In the genomic region with DNA sequence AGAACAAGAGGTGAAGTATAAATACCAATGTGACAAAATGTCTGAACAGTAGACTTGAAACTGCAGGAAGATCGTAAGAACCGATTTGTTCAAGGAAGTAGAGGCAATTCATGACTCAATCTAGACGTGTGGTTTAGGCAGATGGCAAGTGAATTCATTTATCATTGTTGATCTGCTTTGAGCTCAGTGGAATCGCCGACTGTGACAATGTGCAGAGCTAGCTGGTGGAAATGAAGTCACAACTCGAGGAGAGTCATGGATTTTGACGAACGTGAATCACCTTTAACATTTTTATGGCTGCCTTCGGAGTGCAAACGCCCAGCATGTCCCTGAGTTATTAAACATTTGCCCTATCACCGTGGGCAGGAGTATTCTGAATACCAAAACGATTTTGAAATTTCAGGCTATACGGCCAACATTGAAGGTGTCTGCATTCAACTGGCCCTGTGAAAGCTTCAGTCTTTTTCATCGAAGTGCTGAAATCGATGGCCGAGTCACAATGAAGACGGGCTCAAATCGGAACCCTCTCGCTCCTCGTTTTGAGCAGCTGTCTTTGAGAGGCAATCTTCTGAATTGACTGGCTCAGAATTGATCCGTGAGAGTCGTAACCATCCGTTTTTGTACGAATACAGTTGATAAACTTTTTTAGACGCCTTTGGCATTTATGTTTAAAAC, we compare ENCODE assay signal across 8 cellular contexts. TPM values are rescaled to one million over a fixed set of nuclear protein-coding genes. Genes with fewer than 3 reads are reported as not detected.
DNase-seq lines count a peak whose midpoint lies in the region; ATAC-seq and TF ChIP-seq lines count a peak whose summit lies in the region.

No MANE protein-coding gene starts in this region.

- H3K27ac Mint-ChIP-seq in HFFc6 = peak overlapping the region; percentile 95
- H3K27ac Mint-ChIP-seq in natural killer cell treated with Interleukin-12 subunit alpha and Interleukin-12 subunit beta and Interleukin-15 and Interleukin-18, amount 100 ng/mL, for 72 hours = peak overlapping the region; percentile 96 to 99

- peak; percentile 79 for DNase-seq in ELR (ENCODE audit: low read depth)
- peak; percentile 65 for DNase-seq in HFFc6
- DNase-seq in NCI-H526 (lab: John Stamatoyannopoulos, UW) = peak; percentile 47 to 49
- peak; percentile 51 for DNase-seq in activated CD8-positive, alpha-beta memory T cell treated with anti-CD3 and anti-CD28 coated beads, Interleukin-2, amount 50 U/mL, for 4 hours
- DNase-seq in epithelial cell of proximal tubule (ENCODE audit: low read depth) = no peak
- peak; percentile 69 for DNase-seq in natural killer cell treated with Interleukin-12 subunit alpha and Interleukin-12 subunit beta and Interleukin-15 and Interleukin-18, amount 100 ng/mL, for 72 hours (ENCODE audit: low spot score)
- no peak for DNase-seq in NCI-H446 (lab: John Stamatoyannopoulos, UW)

- H3K27me3 Mint-ChIP-seq in HFFc6 (ENCODE audit: insufficient read depth) = no peaks in the 10 kb centered on the region
- H3K27me3 Mint-ChIP-seq in natural killer cell treated with Interleukin-12 subunit alpha and Interleukin-12 subunit beta and Interleukin-15 and Interleukin-18, amount 100 ng/mL, for 72 hours = peaks cover 0 to 5% of the 10 kb centered on the region in 2 donors

- peaks cover 19% of the 10 kb centered on the region for H3K4me1 Mint-ChIP-seq in HFFc6 (ENCODE audit: low read depth)
- H3K4me1 Mint-ChIP-seq in natural killer cell treated with Interleukin-12 subunit alpha and Interleukin-12 subunit beta and Interleukin-15 and Interleukin-18, amount 100 ng/mL, for 72 hours (ENCODE audit: low read depth in 2 of 2) = peaks cover 14 to 22% of the 10 kb centered on the region in 2 donors

- TF ChIP-seq CTCF in HFFc6 (IDR thresholded peaks at IDR 0.05) = no peak
- no peak for TF ChIP-seq CTCF in epithelial cell of proximal tubule (conservative IDR thresholded peaks at IDR 0.05; ENCODE audit: low read depth, low read length)

- H3K9me3 Mint-ChIP-seq in HFFc6 = no peaks in the 10 kb centered on the region
- no peaks in the 10 kb centered on the region for H3K9me3 Mint-ChIP-seq in natural killer cell treated with Interleukin-12 subunit alpha and Interleukin-12 subunit beta and Interleukin-15 and Interleukin-18, amount 100 ng/mL, for 72 hours

- H3K36me3 ChIP-seq in urinary bladder (ENCODE audit: insufficient read depth) = no peaks in the 10 kb centered on the region

- H3K4me3 ChIP-seq in epithelial cell of proximal tubule (ENCODE audit: low read depth, low read length) = peak overlapping the region; percentile 86
- peak overlapping the region; percentile 8 for H3K4me3 ChIP-seq in urinary bladder (ENCODE audit: low read depth, low read length)

- peaks cover 13% of the 10 kb centered on the region for H3K36me3 Mint-ChIP-seq in HFFc6 (ENCODE audit: low read depth)
- H3K36me3 Mint-ChIP-seq in natural killer cell treated with Interleukin-12 subunit alpha and Interleukin-12 subunit beta and Interleukin-15 and Interleukin-18, amount 100 ng/mL, for 72 hours = peaks cover 25% of the 10 kb centered on the region

- 2% methylated on average over 25 of the region's 25 CpGs for WGBS in urinary bladder

- H3K27ac ChIP-seq in urinary bladder (ENCODE audit: low read depth) = peak overlapping the region; percentile 82

- H3K4me1 ChIP-seq in urinary bladder (ENCODE audit: insufficient read depth) = no peaks in the 10 kb centered on the region

- peak overlapping the region; percentile 96 for H3K4me3 Mint-ChIP-seq in HFFc6
- H3K4me3 Mint-ChIP-seq in natural killer cell treated with Interleukin-12 subunit alpha and Interleukin-12 subunit beta and Interleukin-15 and Interleukin-18, amount 100 ng/mL, for 72 hours = peak overlapping the region; percentile 99

- ATAC-seq in natural killer cell treated with Interleukin-12 subunit alpha and Interleukin-12 subunit beta and Interleukin-15 and Interleukin-18, amount 100 ng/mL, for 72 hours = peak; percentile 74 to 81

RNA-seq across cellular contexts. Expression of gene OGT, which starts 0.7 kb away (rescaled TPM):
- 10 to 100 TPM; 52.9 to 77.5 (median 57.7) TPM for total RNA-seq in HFFc6 (2021; fragmentation: NEBNext Ultra II Directional; extraction: Animal tissue kit (Norgen Biotek cat#: 25700))
- total RNA-seq in epithelial cell of proximal tubule (42.5 and 49.6 TPM in 2 replicates), urinary bladder (221 TPM)
- 100 to 1,000 TPM; 309 to 356 TPM for total RNA-seq in natural killer cell treated with Interleukin-12 subunit alpha and Interleukin-12 subunit beta and Interleukin-15 and Interleukin-18, amount 100 ng/mL, for 72 hours
- polyA plus RNA-seq in urinary bladder = 37.3 TPM

RNA-seq across cellular contexts. Expression of gene GCNA, which starts 46.0 kb away (rescaled TPM):
- 1 to 10 TPM in 2 of 6 experiments, under 1 TPM in 4; 0.48 to 1.7 (median 0.82) TPM for total RNA-seq in HFFc6 (2021; fragmentation: NEBNext Ultra II Directional; extraction: Animal tissue kit (Norgen Biotek cat#: 25700))
- total RNA-seq in epithelial cell of proximal tubule (0.14 and 0.52 TPM in 2 replicates), urinary bladder (3.0 TPM)
- 1 to 10 TPM; 5.5 to 6.1 TPM for total RNA-seq in natural killer cell treated with Interleukin-12 subunit alpha and Interleukin-12 subunit beta and Interleukin-15 and Interleukin-18, amount 100 ng/mL, for 72 hours
- polyA plus RNA-seq in urinary bladder = 0.82 TPM

Comparison
In these comparisons a context has a peak if more than half of its experiments do, and no peak if none do; other contexts are left out.
1. DNase-seq: peak in ELR (single experiment), HFFc6 (single experiment), NCI-H526 (2 of 2), activated CD8-positive, alpha-beta memory T cell treated with anti-CD3 and anti-CD28 coated beads, Interleukin-2, amount 50 U/mL, for 4 hours (single experiment) and natural killer cell treated with Interleukin-12 subunit alpha and Interleukin-12 subunit beta and Interleukin-15 and Interleukin-18, amount 100 ng/mL, for 72 hours (single experiment); none in epithelial cell of proximal tubule (single experiment) and NCI-H446 (0 of 2).